ENCODE assay signal across 9 cellular contexts in the genomic region with DNA sequence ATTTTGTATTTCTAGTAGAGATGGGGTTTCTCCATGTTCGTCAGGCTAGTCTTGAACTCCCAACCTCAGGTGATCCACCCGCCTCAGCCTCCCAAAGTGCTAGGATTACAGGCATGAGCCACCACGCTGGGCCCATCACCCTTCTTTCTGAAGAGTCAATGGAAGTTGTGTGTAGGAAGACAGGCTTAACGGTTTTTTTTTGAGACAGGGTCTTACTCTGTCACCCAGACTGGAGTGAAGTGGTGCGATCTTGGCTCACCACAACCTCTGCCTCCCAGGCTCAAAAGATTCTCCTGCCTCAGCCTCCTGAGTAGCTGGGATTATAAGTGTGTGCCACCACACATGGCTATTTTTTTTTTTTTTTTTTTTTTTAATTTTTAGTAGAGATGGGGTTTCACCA. TPM values are rescaled to one million over a fixed set of nuclear protein-coding genes. Genes with fewer than 3 reads are reported as not detected.
DNase-seq lines count a peak whose midpoint lies in the region; TF ChIP-seq lines count a peak whose summit lies in the region.
"Not testable (repeated sequence)": the region's sequence is repeated elsewhere in the genome, so short reads cannot be mapped to it uniquely, and the experiment has no call there.
"Had no signal": no experiment of that assay in that cellular context is flagged by ENCODE, and none has a peak within 500 bp of the region (broad histone marks: within the 10 kb centered on the region; RNA-seq: fewer than 3 reads in every experiment).

No MANE protein-coding gene starts in this region.

- not testable (repeated sequence) for H3K27ac ChIP-seq in AG04450 (ENCODE audit: low read depth, low read length)
- H3K27ac ChIP-seq in adrenal gland = peak overlapping the region; percentile 48 to 99 (median 97)
- peak overlapping the region; percentile 35 to 99 (median 93) for H3K27ac ChIP-seq in stomach

- H3K4me3 Mint-ChIP-seq in HFFc6 = peak overlapping the region; percentile 95
- peak overlapping the region; percentile 96 for H3K4me3 Mint-ChIP-seq in T-helper 2 cell treated with Interferon-gamma antibody and Interleukin-4, amounts not matched to agents 5 μg/mL and 100 μg/mL, for 36 hours
- H3K4me3 Mint-ChIP-seq in endothelial cell (ENCODE audit: unreplicated experiment) = peak overlapping the region; percentile 63
- peak overlapping the region; percentile 92 for H3K4me3 Mint-ChIP-seq in neural crest cell

- H3K27me3 Mint-ChIP-seq in HFFc6 (ENCODE audit: insufficient read depth) = peaks cover 65% of the 10 kb centered on the region
- not testable (repeated sequence) for H3K27me3 Mint-ChIP-seq in T-helper 2 cell treated with Interferon-gamma antibody and Interleukin-4, amounts not matched to agents 5 μg/mL and 100 μg/mL, for 36 hours (ENCODE audit: low read depth)
- peaks cover 14% of the 10 kb centered on the region for H3K27me3 Mint-ChIP-seq in endothelial cell (ENCODE audit: unreplicated experiment)
- H3K27me3 Mint-ChIP-seq in neural crest cell (ENCODE audit: low read depth) = peaks cover 17% of the 10 kb centered on the region

- intact Hi-C loops in adrenal gland (cut with DNase I); stomach (cut with DNase I; ENCODE audit: low total_unique reads): not testable (repeated sequence)

- H3K9me3 ChIP-seq in AG04450 (ENCODE audit: control insufficient read depth, insufficient read depth, low read length); adrenal gland (replicated peaks in 1 of 3); stomach: not testable (repeated sequence)

- TF ChIP-seq EP300 in stomach (IDR thresholded peaks at IDR 0.05) = not testable (repeated sequence)

- H3K36me3 ChIP-seq in adrenal gland (replicated peaks in 1 of 2); kidney epithelial cell (ENCODE audit: control insufficient read depth, insufficient read depth, low read length): not testable (repeated sequence)
- peaks cover 0 to 25% (median 0%) of the 10 kb centered on the region in 4 donors for H3K36me3 ChIP-seq in stomach

- POLR2A ChIA-PET in AG04450 (lab: Yijun Ruan, JAX) = interaction anchor here (0.6 to 5.9 kb wide), 4 partner anchors 10 to 103 kb away, joined by 3 to 125 read pairs (median 16); no protein-coding TSS in a partner anchor

- H3K4me1 ChIP-seq in adrenal gland (replicated peaks in 1 of 2) (peaks cover 63 to 80% of the 10 kb centered on the region in 2 donors), stomach (peaks cover 63 to 89% (median 71%) of the 10 kb centered on the region in 4 donors)

- whole genome bisulfite sequencing in adrenal gland, 4 donors = 60 to 65% (median 62%) methylated on average over 5 of the region's 5 CpGs
- WGBS in stomach, 5 donors = 55 to 81% (median 65%) methylated on average over 5 of the region's 5 CpGs

- not testable (repeated sequence) for TF ChIP-seq POLR2A in adrenal gland (IDR thresholded peaks at IDR 0.05); stomach (IDR thresholded peaks at IDR 0.05)

- H3K27ac Mint-ChIP-seq in HFFc6 (peak overlapping the region; percentile 98), neural crest cell (ENCODE audit: unreplicated experiment) (peak overlapping the region; percentile 43)
- H3K27ac Mint-ChIP-seq in T-helper 2 cell treated with Interferon-gamma antibody and Interleukin-4, amounts not matched to agents 5 μg/mL and 100 μg/mL, for 36 hours; endothelial cell (ENCODE audit: unreplicated experiment): not testable (repeated sequence)

- peaks cover 64% of the 10 kb centered on the region for H3K36me3 Mint-ChIP-seq in HFFc6 (ENCODE audit: low read depth)
- H3K36me3 Mint-ChIP-seq in T-helper 2 cell treated with Interferon-gamma antibody and Interleukin-4, amounts not matched to agents 5 μg/mL and 100 μg/mL, for 36 hours (ENCODE audit: low read depth); endothelial cell (ENCODE audit: low read depth, unreplicated experiment); neural crest cell (ENCODE audit: low read depth): not testable (repeated sequence)

- H3K4me1 Mint-ChIP-seq in HFFc6 (ENCODE audit: low read depth) (peaks cover 65% of the 10 kb centered on the region), endothelial cell (ENCODE audit: unreplicated experiment) (peaks cover 14% of the 10 kb centered on the region), neural crest cell (peaks cover 50% of the 10 kb centered on the region)
- H3K4me1 Mint-ChIP-seq in T-helper 2 cell treated with Interferon-gamma antibody and Interleukin-4, amounts not matched to agents 5 μg/mL and 100 μg/mL, for 36 hours (ENCODE audit: low read depth) = peaks cover 45% of the 10 kb centered on the region

- peaks cover 25% of the 10 kb centered on the region for H3K9me3 Mint-ChIP-seq in HFFc6
- not testable (repeated sequence) for H3K9me3 Mint-ChIP-seq in T-helper 2 cell treated with Interferon-gamma antibody and Interleukin-4, amounts not matched to agents 5 μg/mL and 100 μg/mL, for 36 hours; endothelial cell (ENCODE audit: unreplicated experiment); neural crest cell

- not testable (repeated sequence) for DNase-seq in AG04450 (ENCODE audit: low read depth, low spot score); HFFc6; T-helper 2 cell treated with Interferon-gamma antibody and Interleukin-4, amounts not matched to agents 5 μg/mL and 100 μg/mL, for 36 hours (ENCODE audit: low spot score); adrenal gland; endothelial cell (ENCODE audit: low spot score); kidney epithelial cell (ENCODE audit: low read depth); neural crest cell (ENCODE audit: low read depth, low spot score); stomach

- not testable (repeated sequence) for TF ChIP-seq CTCF in AG04450 (IDR thresholded peaks at IDR 0.05; ENCODE audit: low read depth, low read length); HFFc6 (IDR thresholded peaks at IDR 0.05); adrenal gland (IDR thresholded peaks at IDR 0.05); endothelial cell (IDR thresholded peaks at IDR 0.05; ENCODE audit: unreplicated experiment); kidney epithelial cell (IDR thresholded peaks at IDR 0.05; ENCODE audit: insufficient read depth, low read length, poor library complexity, severe bottlenecking); neural crest cell (conservative IDR thresholded peaks at IDR 0.05); stomach (IDR thresholded peaks at IDR 0.05)

- not testable (repeated sequence) for H3K27me3 ChIP-seq in AG04450 (ENCODE audit: control insufficient read depth, insufficient read depth, low read length); adrenal gland; kidney epithelial cell (ENCODE audit: control insufficient read depth, insufficient read depth, low read length); stomach

- H3K4me3 ChIP-seq in AG04450 (ENCODE audit: low read depth, low read length) = peak overlapping the region; percentile 100
- peak overlapping the region in 3 of 4 donors; percentile 44 to 90 (median 85) for H3K4me3 ChIP-seq in adrenal gland
- H3K4me3 ChIP-seq in kidney epithelial cell (ENCODE audit: low read depth, low read length) = peak overlapping the region; percentile 67
- H3K4me3 ChIP-seq in stomach = peak overlapping the region; percentile 72 to 100 (median 93)

- CTCF ChIA-PET in AG04450 (lab: Charles Lee) = interaction anchor here (6.3 to 32.7 kb wide), 2 partner anchors 13 to 19 kb away, joined by 37 to 682 read pairs; no protein-coding TSS in a partner anchor

RNA-seq across cellular contexts. Expression of a gene that starts 2.2 kb away (rescaled TPM):
- 365 and 382 TPM in 2 replicates for polyA plus RNA-seq in AG04450 (2011; rRNA removed)
- polyA minus RNA-seq in AG04450 (2011; rRNA and poly(A)+ RNA removed) = 379 and 407 TPM in 2 replicates
- total RNA-seq in HFFc6 (2021; fragmentation: NEBNext Ultra II Directional; extraction: Animal tissue kit (Norgen Biotek cat#: 25700)) = 1,000 to 10,000 TPM; 1,238 to 1,664 (median 1,535) TPM
- 100 to 1,000 TPM; 231 to 591 (median 395) TPM for total RNA-seq in adrenal gland
- 100 to 1,000 TPM; 140 to 458 (median 374) TPM for polyA plus RNA-seq in adrenal gland
- 35.8 TPM for total RNA-seq in endothelial cell (ENCODE audit: unreplicated experiment)
- 251 and 280 TPM in 2 replicates for total RNA-seq in kidney epithelial cell
- total RNA-seq in neural crest cell = 51.0 and 51.7 TPM in 2 replicates
- 100 to 1,000 TPM in 4 of 5 donors, 10 to 100 TPM in 1; 53.1 to 630 (median 318) TPM for total RNA-seq in stomach
- 100 to 1,000 TPM; 108 to 201 (median 132) TPM for polyA plus RNA-seq in stomach

RNA-seq across cellular contexts. Expression of a gene that starts 34.5 kb away (rescaled TPM):
- 11.8 and 14.6 TPM in 2 replicates for polyA plus RNA-seq in AG04450 (2011; rRNA removed)
- 13.9 and 14.3 TPM in 2 replicates for polyA minus RNA-seq in AG04450 (2011; rRNA and poly(A)+ RNA removed)
- 1 to 10 TPM; 1.4 to 3.1 (median 2.2) TPM for total RNA-seq in HFFc6 (2021; fragmentation: NEBNext Ultra II Directional; extraction: Animal tissue kit (Norgen Biotek cat#: 25700))
- 1 to 10 TPM in 3 of 8 donors, under 1 TPM in 5; 0.09 to 2.1 (median 0.50) TPM for total RNA-seq in adrenal gland
- under 1 TPM; 0.17 to 0.27 (median 0.24) TPM for polyA plus RNA-seq in adrenal gland
- total RNA-seq in endothelial cell (ENCODE audit: unreplicated experiment) = 63.9 TPM
- 34.5 and 34.6 TPM in 2 replicates for total RNA-seq in kidney epithelial cell
- 114 and 120 TPM in 2 replicates for total RNA-seq in neural crest cell
- 10 to 100 TPM in 1 of 5 donors, 1 to 10 TPM in 2, not detected in 2; 1.5 to 11.0 (median 1.6) TPM for total RNA-seq in stomach
- 1 to 10 TPM in 1 of 3 donors, under 1 TPM in 1, not detected in 1; 0.25 to 1.1 TPM for polyA plus RNA-seq in stomach

RNA-seq across cellular contexts. Expression of a gene that starts 36.7 kb away (rescaled TPM):
- polyA plus RNA-seq in AG04450 (2011; rRNA removed) = 0.58 and 0.60 TPM in 2 replicates
- 0.56 and 1.1 TPM in 2 replicates for polyA minus RNA-seq in AG04450 (2011; rRNA and poly(A)+ RNA removed)
- 1 to 10 TPM in 2 of 6 experiments, under 1 TPM in 4; 0.71 to 1.1 (median 0.83) TPM for total RNA-seq in HFFc6 (2021; fragmentation: NEBNext Ultra II Directional; extraction: Animal tissue kit (Norgen Biotek cat#: 25700))
- 1 to 10 TPM in 6 of 8 donors, under 1 TPM in 2; 0.30 to 4.8 (median 1.6) TPM for total RNA-seq in adrenal gland
- 1 to 10 TPM in 2 of 3 donors, under 1 TPM in 1; 0.93 to 3.1 (median 2.4) TPM for polyA plus RNA-seq in adrenal gland
- total RNA-seq in endothelial cell (ENCODE audit: unreplicated experiment) = 2.2 TPM
- 2.6 and 3.8 TPM in 2 replicates for total RNA-seq in kidney epithelial cell
- 1.3 and 2.1 TPM in 2 replicates for total RNA-seq in neural crest cell
- 10 to 100 TPM in 2 of 5 donors, 1 to 10 TPM in 3; 2.6 to 23.3 (median 8.5) TPM for total RNA-seq in stomach
- polyA plus RNA-seq in stomach = 10 to 100 TPM in 1 of 3 donors, 1 to 10 TPM in 2; 4.1 to 13.9 (median 4.7) TPM

RNA-seq across cellular contexts. Expression of a gene that starts 55.8 kb away (rescaled TPM):
- not detected in 2 replicates for polyA plus RNA-seq in AG04450 (2011; rRNA removed)
- not detected in 2 replicates for polyA minus RNA-seq in AG04450 (2011; rRNA and poly(A)+ RNA removed)
- total RNA-seq in HFFc6 (2021; fragmentation: NEBNext Ultra II Directional; extraction: Animal tissue kit (Norgen Biotek cat#: 25700)) = not detected
- total RNA-seq in adrenal gland = under 1 TPM in 1 of 8 donors, not detected in 7; 0.38 TPM
- polyA plus RNA-seq in adrenal gland = under 1 TPM in 2 of 3 donors, not detected in 1; 0.17 to 0.48 TPM
- 1.6 TPM for total RNA-seq in endothelial cell (ENCODE audit: unreplicated experiment)
- total RNA-seq in kidney epithelial cell = 30.4 and 46.0 TPM in 2 replicates
- total RNA-seq in neural crest cell = not detected in 2 replicates
- 100 to 1,000 TPM in 3 of 5 donors, 10 to 100 TPM in 2; 36.7 to 249 (median 216) TPM for total RNA-seq in stomach
- 100 to 1,000 TPM; 126 to 267 (median 168) TPM for polyA plus RNA-seq in stomach
- total RNA-seq: temporal lobe had no signal
